ENCODE assay signal across 11 cellular contexts in the genomic region with DNA sequence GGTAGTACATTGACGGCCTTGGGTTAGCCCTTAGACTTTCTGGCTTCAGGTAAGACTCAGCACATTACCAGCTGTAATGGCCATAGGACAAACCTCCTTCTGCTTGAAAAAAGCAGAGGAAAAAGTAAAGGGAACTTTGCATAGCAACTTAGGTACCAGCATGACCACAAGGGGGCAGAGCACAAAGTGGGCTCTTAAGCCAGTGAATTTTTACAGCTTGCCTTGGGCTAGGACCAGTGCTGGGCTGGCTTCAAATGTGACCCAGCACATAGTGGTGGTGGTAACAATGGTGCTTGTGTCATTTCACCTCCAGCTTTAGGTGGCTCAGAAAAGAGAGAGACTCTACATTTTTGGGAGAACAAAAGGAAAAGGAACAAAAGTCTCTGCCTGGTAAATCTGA.
DNase-seq lines count a peak whose midpoint lies in the region; ATAC-seq and TF ChIP-seq lines count a peak whose summit lies in the region.
"Had no signal": no experiment of that assay in that cellular context is flagged by ENCODE, and none has a peak within 500 bp of the region (broad histone marks: within the 10 kb centered on the region; RNA-seq: fewer than 3 reads in every experiment).

No MANE protein-coding gene starts in this region.

- no peak for TF ChIP-seq POLR2A in esophagus muscularis mucosa (IDR thresholded peaks at IDR 0.05; ENCODE audit: low read depth)

- H3K27ac Mint-ChIP-seq in activated naive CD8-positive, alpha-beta T cell treated with anti-CD3 and anti-CD28 coated beads, Interleukin-2, amount 50 U/mL, for 24 hours, result no peak overlapping the region

- in situ Hi-C loops in astrocyte of the spinal cord (cut with HindIII; ENCODE audit: low sequenced_read_pairs), result no loop called here

- H3K27me3 Mint-ChIP-seq in activated naive CD8-positive, alpha-beta T cell treated with anti-CD3 and anti-CD28 coated beads, Interleukin-2, amount 50 U/mL, for 24 hours, result no peaks in the 10 kb centered on the region

- no peak for ATAC-seq in lower lobe of right lung
- no peak for ATAC-seq in activated naive CD8-positive, alpha-beta T cell treated with anti-CD3 and anti-CD28 coated beads, Interleukin-2, amount 50 U/mL, for 24 hours

- no peak for DNase-seq in GM10266 (ENCODE audit: extremely low spot score)
- DNase-seq in HK-2 (ENCODE audit: unreplicated experiment), result peak; percentile 11
- no peak for DNase-seq in astrocyte of the spinal cord (ENCODE audit: low read depth, low spot score)
- DNase-seq in lower lobe of right lung, result no peak
- DNase-seq in esophagus muscularis mucosa (ENCODE audit: extremely low spot score), result no peak
- DNase-seq in activated naive CD8-positive, alpha-beta T cell treated with anti-CD3 and anti-CD28 coated beads, Interleukin-2, amount 50 U/mL, for 24 hours, result no peak
- no peak for DNase-seq in kidney glomerular epithelial cell (lab: John Stamatoyannopoulos, UW)
- no peak for DNase-seq in NK-92 (lab: John Stamatoyannopoulos, UW; ENCODE audit: unreplicated experiment)
- DNase-seq: activated effector memory CD4-positive, alpha-beta T cell treated with Interleukin-2 at 50 U/mL for 16 hours; hypothalamus; stimulated activated CD4-positive, alpha-beta T cell treated with anti-CD3 and anti-CD28 coated beads, Interleukin-2, amount 100 ng/mL, for 24 hours had no signal

- H3K36me3 ChIP-seq in lower lobe of right lung (no peaks in the 10 kb centered on the region), esophagus muscularis mucosa (no peaks in the 10 kb centered on the region)

- no peaks in the 10 kb centered on the region for H3K9me3 ChIP-seq in lower lobe of right lung
- no peaks in the 10 kb centered on the region for H3K9me3 ChIP-seq in esophagus muscularis mucosa

- intact Hi-C loops in lower lobe of right lung (cut with DNase I) (no loop called here), esophagus muscularis mucosa (cut with DNase I) (no loop called here)

- H3K4me3 ChIP-seq in astrocyte of the spinal cord (ENCODE audit: low read depth, low read length) (no peak overlapping the region), lower lobe of right lung (no peak overlapping the region), esophagus muscularis mucosa (no peak overlapping the region)

- TF ChIP-seq CTCF in GM10266 (IDR thresholded peaks at IDR 0.05; ENCODE audit: control insufficient read depth, insufficient read depth, low read depth, missing control alignments) (peak; percentile 4), astrocyte of the spinal cord (IDR thresholded peaks at IDR 0.05; ENCODE audit: low read depth, low read length) (peak; percentile 51), lower lobe of right lung (IDR thresholded peaks at IDR 0.05) (peak; percentile 23), esophagus muscularis mucosa (IDR thresholded peaks at IDR 0.05) (no peak)

- no peaks in the 10 kb centered on the region for H3K36me3 Mint-ChIP-seq in activated naive CD8-positive, alpha-beta T cell treated with anti-CD3 and anti-CD28 coated beads, Interleukin-2, amount 50 U/mL, for 24 hours (ENCODE audit: low read depth)

- no peaks in the 10 kb centered on the region for H3K9me3 Mint-ChIP-seq in activated naive CD8-positive, alpha-beta T cell treated with anti-CD3 and anti-CD28 coated beads, Interleukin-2, amount 50 U/mL, for 24 hours

- H3K4me3 Mint-ChIP-seq in activated naive CD8-positive, alpha-beta T cell treated with anti-CD3 and anti-CD28 coated beads, Interleukin-2, amount 50 U/mL, for 24 hours, result no peak overlapping the region

- 64% methylated on average over 1 of the region's 1 CpG for WGBS in esophagus muscularis mucosa

- H3K4me1 ChIP-seq in lower lobe of right lung (no peaks in the 10 kb centered on the region), esophagus muscularis mucosa (no peaks in the 10 kb centered on the region)

- H3K4me1 Mint-ChIP-seq in activated naive CD8-positive, alpha-beta T cell treated with anti-CD3 and anti-CD28 coated beads, Interleukin-2, amount 50 U/mL, for 24 hours, result no peaks in the 10 kb centered on the region

- H3K27me3 ChIP-seq in lower lobe of right lung (ENCODE audit: low read depth) (no peaks in the 10 kb centered on the region), esophagus muscularis mucosa (no peaks in the 10 kb centered on the region)

- H3K27ac ChIP-seq in lower lobe of right lung, result no peak overlapping the region
- no peak overlapping the region for H3K27ac ChIP-seq in esophagus muscularis mucosa (replicated peaks in 1 of 4)

- TF ChIP-seq EP300 in esophagus muscularis mucosa (IDR thresholded peaks at IDR 0.05), result no peak

Comparison
In these comparisons a context has a peak if more than half of its experiments do, and no peak if none do; other contexts are left out.
1. CTCF ChIP-seq: peak in GM10266 (single experiment), astrocyte of the spinal cord (single experiment) and lower lobe of right lung (single experiment); none in esophagus muscularis mucosa (0 of 3).